In the genomic region with DNA sequence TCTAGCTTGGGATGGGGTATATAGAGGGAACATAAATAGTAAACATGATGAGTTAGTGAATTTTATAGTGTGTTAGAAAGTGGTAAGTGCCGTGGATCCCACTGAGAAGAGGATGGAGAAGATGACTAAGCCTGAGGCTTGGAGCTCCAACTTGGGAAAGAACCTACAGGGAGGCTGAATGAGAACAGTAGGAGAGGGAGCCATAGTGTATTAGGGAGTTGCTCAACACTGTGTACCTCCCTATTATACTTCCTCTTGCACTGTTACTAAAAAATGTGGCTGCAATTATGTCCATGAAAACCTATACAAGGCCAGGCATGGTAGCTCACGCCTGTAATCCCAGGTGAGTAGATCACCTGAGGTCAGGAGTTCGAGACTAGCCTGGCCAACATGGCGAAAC, we compare ENCODE assay signal across 33 cellular contexts. TPM values are rescaled to one million over a fixed set of nuclear protein-coding genes. Genes with fewer than 3 reads are reported as not detected.
"Had no signal": no experiment of that assay in that cellular context is flagged by ENCODE, and none has a peak within 500 bp of the region (broad histone marks: within the 10 kb centered on the region; RNA-seq: fewer than 3 reads in every experiment).

No MANE protein-coding gene starts in this region.

- H3K9me3 Mint-ChIP-seq: activated CD4-positive, alpha-beta T cell treated with anti-CD3 and anti-CD28 coated beads, Interleukin-2, amount 10 ng/mL, durations not matched to agents 7 days and 5 days; activated CD8-positive, alpha-beta T cell treated with anti-CD3 and anti-CD28 coated beads for 36 hours; mesothelial cell of epicardium; T-helper 1 cell treated with Interleukin-12 subunit alpha and Interleukin-12 subunit beta and Interleukin-4 antibody, amounts not matched to agents 30 μg/mL and 1 μg/mL, for 36 hours; WTC11 had no signal

- H3K4me1 Mint-ChIP-seq: activated CD4-positive, alpha-beta T cell treated with anti-CD3 and anti-CD28 coated beads, Interleukin-2, amount 10 ng/mL, durations not matched to agents 7 days and 5 days; activated CD8-positive, alpha-beta memory T cell treated with anti-CD3 and anti-CD28 coated beads, Interleukin-2, amount 10 ng/mL, durations not matched to agents 7 days and 5 days had no signal

- H3K27ac Mint-ChIP-seq: activated CD4-positive, alpha-beta T cell treated with anti-CD3 and anti-CD28 coated beads, Interleukin-2, amount 10 ng/mL, durations not matched to agents 7 days and 5 days; activated CD8-positive, alpha-beta memory T cell treated with anti-CD3 and anti-CD28 coated beads, Interleukin-2, amount 10 ng/mL, durations not matched to agents 7 days and 5 days; activated CD8-positive, alpha-beta T cell treated with anti-CD3 and anti-CD28 coated beads for 36 hours; activated naive CD8-positive, alpha-beta T cell; mesothelial cell of epicardium; naive thymus-derived CD4-positive, alpha-beta T cell; progenitor cell of endocrine pancreas; T-helper 1 cell treated with Interleukin-12 subunit alpha and Interleukin-12 subunit beta and Interleukin-4 antibody, amounts not matched to agents 30 μg/mL and 1 μg/mL, for 36 hours; WTC11 had no signal

- H3K27me3 ChIP-seq: body of pancreas, dorsolateral prefrontal cortex, ovary, testis, transverse colon had no signal

- ATAC-seq: activated CD8-positive, alpha-beta memory T cell treated with anti-CD3 and anti-CD28 coated beads, Interleukin-2, amount 10 ng/mL, durations not matched to agents 7 days and 5 days; activated CD8-positive, alpha-beta T cell treated with anti-CD3 and anti-CD28 coated beads for 36 hours; body of pancreas; naive thymus-derived CD4-positive, alpha-beta T cell; sciatic nerve; stimulated activated naive CD8-positive, alpha-beta T cell treated with anti-CD3 and anti-CD28 coated beads, Interleukin-15, Interleukin-2, amounts not matched to agents 100 U/mL and 50 U/mL, for 24 hours; WTC11 had no signal

- H3K4me3 ChIP-seq: body of pancreas, coronary artery, dorsolateral prefrontal cortex, ovary, skin epidermis, testis, transverse colon had no signal

- H3K36me3 ChIP-seq: ovary, transverse colon had no signal

- H3K9me3 ChIP-seq: body of pancreas, ovary, testis, transverse colon had no signal

- H3K27ac ChIP-seq: body of pancreas, coronary artery, dorsolateral prefrontal cortex, ovary, skin epidermis, testis, transverse colon had no signal

- H3K4me3 Mint-ChIP-seq: activated CD4-positive, alpha-beta T cell treated with anti-CD3 and anti-CD28 coated beads, Interleukin-2, amount 10 ng/mL, durations not matched to agents 7 days and 5 days; activated CD8-positive, alpha-beta memory T cell treated with anti-CD3 and anti-CD28 coated beads, Interleukin-2, amount 10 ng/mL, durations not matched to agents 7 days and 5 days; activated CD8-positive, alpha-beta T cell treated with anti-CD3 and anti-CD28 coated beads for 36 hours; activated naive CD8-positive, alpha-beta T cell; mesothelial cell of epicardium; naive thymus-derived CD4-positive, alpha-beta T cell; T-helper 1 cell treated with Interleukin-12 subunit alpha and Interleukin-12 subunit beta and Interleukin-4 antibody, amounts not matched to agents 30 μg/mL and 1 μg/mL, for 36 hours; WTC11 had no signal

- H3K36me3 Mint-ChIP-seq: activated CD8-positive, alpha-beta memory T cell treated with anti-CD3 and anti-CD28 coated beads, Interleukin-2, amount 10 ng/mL, durations not matched to agents 7 days and 5 days; activated naive CD8-positive, alpha-beta T cell; mesothelial cell of epicardium; naive thymus-derived CD4-positive, alpha-beta T cell; WTC11 had no signal

- DNase-seq: activated CD4-positive, alpha-beta T cell treated with anti-CD3 and anti-CD28 coated beads for 1 hour; activated CD4-positive, alpha-beta T cell treated with anti-CD3 and anti-CD28 coated beads, Interleukin-2, amount 10 ng/mL, durations not matched to agents 7 days and 5 days; activated CD8-positive, alpha-beta memory T cell treated with anti-CD3 and anti-CD28 coated beads, Interleukin-2, amount 10 ng/mL, durations not matched to agents 7 days and 5 days; activated CD8-positive, alpha-beta T cell treated with anti-CD3 and anti-CD28 coated beads for 36 hours; activated naive CD4-positive, alpha-beta T cell treated with Interleukin-2 at 50 U/mL for 16 hours; activated T-cell treated with anti-CD3 and anti-CD28 coated beads, Interleukin-2, amount 50 U/mL, for 48 hours; aorta; body of pancreas; dorsolateral prefrontal cortex; effector memory CD4-positive, alpha-beta T cell; glutamatergic neuron; islet precursor cell; naive thymus-derived CD4-positive, alpha-beta T cell; ovary; retina; stimulated activated CD4-positive, alpha-beta T cell treated with anti-CD3 and anti-CD28 coated beads, Interleukin-12 subunit alpha, Interleukin-12 subunit beta, amount 100 ng/mL, for 4 hours; stimulated activated CD4-positive, alpha-beta T cell treated with anti-CD3 and anti-CD28 coated beads, Interleukin-4, amount 100 ng/mL, for 1 hour; stimulated activated naive CD8-positive, alpha-beta T cell treated with anti-CD3 and anti-CD28 coated beads, Interleukin-15, Interleukin-2, amounts not matched to agents 100 U/mL and 50 U/mL, for 24 hours; T-helper 9 cell; testis; transverse colon had no signal

- H3K27me3 Mint-ChIP-seq: progenitor cell of endocrine pancreas had no signal

RNA-seq across cellular contexts. Expression of gene SLC19A3, which starts 2.9 kb away (rescaled TPM):
- total RNA-seq: activated CD4-positive, alpha-beta T cell treated with anti-CD3 and anti-CD28 coated beads, Interleukin-2, amount 10 ng/mL, durations not matched to agents 7 days and 5 days; activated CD8-positive, alpha-beta memory T cell treated with anti-CD3 and anti-CD28 coated beads, Interleukin-2, amount 10 ng/mL, durations not matched to agents 7 days and 5 days; activated CD8-positive, alpha-beta T cell treated with anti-CD3 and anti-CD28 coated beads for 36 hours; naive thymus-derived CD4-positive, alpha-beta T cell had no signal

RNA-seq across cellular contexts. Expression of gene SCYGR6, which starts 3.9 kb away (rescaled TPM):
- total RNA-seq: activated CD4-positive, alpha-beta T cell treated with anti-CD3 and anti-CD28 coated beads, Interleukin-2, amount 10 ng/mL, durations not matched to agents 7 days and 5 days; activated CD8-positive, alpha-beta memory T cell treated with anti-CD3 and anti-CD28 coated beads, Interleukin-2, amount 10 ng/mL, durations not matched to agents 7 days and 5 days; activated CD8-positive, alpha-beta T cell treated with anti-CD3 and anti-CD28 coated beads for 36 hours; aorta; body of pancreas; cardiac septum; cerebellum; dorsolateral prefrontal cortex; frontal cortex; liver; mesothelial cell of epicardium; naive thymus-derived CD4-positive, alpha-beta T cell; ovary; progenitor cell of endocrine pancreas; sciatic nerve; testis; transverse colon; WTC11 had no signal

RNA-seq across cellular contexts. Expression of gene SCYGR7, which starts 7.5 kb away (rescaled TPM):
- total RNA-seq: activated CD4-positive, alpha-beta T cell treated with anti-CD3 and anti-CD28 coated beads, Interleukin-2, amount 10 ng/mL, durations not matched to agents 7 days and 5 days; activated CD8-positive, alpha-beta memory T cell treated with anti-CD3 and anti-CD28 coated beads, Interleukin-2, amount 10 ng/mL, durations not matched to agents 7 days and 5 days; activated CD8-positive, alpha-beta T cell treated with anti-CD3 and anti-CD28 coated beads for 36 hours; aorta; body of pancreas; cardiac septum; cerebellum; dorsolateral prefrontal cortex; frontal cortex; liver; mesothelial cell of epicardium; naive thymus-derived CD4-positive, alpha-beta T cell; ovary; progenitor cell of endocrine pancreas; sciatic nerve; testis; transverse colon; WTC11 had no signal

RNA-seq across cellular contexts. Expression of gene SCYGR8, which starts 25.0 kb away (rescaled TPM):
- total RNA-seq: activated CD4-positive, alpha-beta T cell treated with anti-CD3 and anti-CD28 coated beads, Interleukin-2, amount 10 ng/mL, durations not matched to agents 7 days and 5 days; activated CD8-positive, alpha-beta memory T cell treated with anti-CD3 and anti-CD28 coated beads, Interleukin-2, amount 10 ng/mL, durations not matched to agents 7 days and 5 days; activated CD8-positive, alpha-beta T cell treated with anti-CD3 and anti-CD28 coated beads for 36 hours; aorta; body of pancreas; cardiac septum; cerebellum; dorsolateral prefrontal cortex; frontal cortex; liver; mesothelial cell of epicardium; naive thymus-derived CD4-positive, alpha-beta T cell; ovary; progenitor cell of endocrine pancreas; sciatic nerve; testis; transverse colon; WTC11 had no signal

RNA-seq across cellular contexts. Expression of gene SCYGR5, which starts 54.1 kb away (rescaled TPM):
- total RNA-seq: activated CD4-positive, alpha-beta T cell treated with anti-CD3 and anti-CD28 coated beads, Interleukin-2, amount 10 ng/mL, durations not matched to agents 7 days and 5 days; activated CD8-positive, alpha-beta memory T cell treated with anti-CD3 and anti-CD28 coated beads, Interleukin-2, amount 10 ng/mL, durations not matched to agents 7 days and 5 days; activated CD8-positive, alpha-beta T cell treated with anti-CD3 and anti-CD28 coated beads for 36 hours; aorta; body of pancreas; cardiac septum; cerebellum; dorsolateral prefrontal cortex; frontal cortex; liver; mesothelial cell of epicardium; naive thymus-derived CD4-positive, alpha-beta T cell; ovary; progenitor cell of endocrine pancreas; sciatic nerve; testis; transverse colon; WTC11 had no signal
